In genomic region chr21:33027401-33028185, GRCh38 we compare ENCODE assay signal across 15 cellular contexts. TPM values are rescaled to one million over a fixed set of nuclear protein-coding genes. Genes with fewer than 3 reads are reported as not detected.
DNase-seq lines count a peak whose midpoint lies in the region; ATAC-seq lines count a peak whose summit lies in the region.
"Had no signal": no experiment of that assay in that cellular context is flagged by ENCODE, and none has a peak within 500 bp of the region (broad histone marks: within the 10 kb centered on the region; RNA-seq: fewer than 3 reads in every experiment).

No MANE protein-coding gene starts in this region.

- intact Hi-C loops in naive thymus-derived CD4-positive, alpha-beta T cell (cut with micrococcal nuclease) = loop anchor here in 1 of 2 donors (10.0 kb wide), 1 partner anchor 97 kb away; no protein-coding TSS in a partner anchor
- intact Hi-C loops in left colon (cut with DNase I, micrococcal nuclease) = no loop called here

- peaks cover 65 to 84% (median 79%) of the 10 kb centered on the region in 5 donors for H3K27me3 Mint-ChIP-seq in naive thymus-derived CD4-positive, alpha-beta T cell

- H3K4me3 ChIP-seq in naive thymus-derived CD4-positive, alpha-beta T cell (ENCODE audit: low read length) = no peak overlapping the region
- H3K4me3 ChIP-seq: adrenal gland had no signal

- peaks cover 0 to 6% (median 0%) of the 10 kb centered on the region in 5 donors for H3K36me3 Mint-ChIP-seq in naive thymus-derived CD4-positive, alpha-beta T cell

- H3K4me1 Mint-ChIP-seq in naive thymus-derived CD4-positive, alpha-beta T cell = peaks cover 22 to 55% (median 44%) of the 10 kb centered on the region in 7 donors

- CTCF ChIA-PET in naive thymus-derived CD4-positive, alpha-beta T cell (lab: Charles Lee) = no interaction called here

- H3K27me3 ChIP-seq in naive thymus-derived CD4-positive, alpha-beta T cell (ENCODE audit: control insufficient read depth in 2 of 2, insufficient read depth in 2 of 2, low read length in 2 of 2) = peaks cover 20 to 45% of the 10 kb centered on the region in 2 donors

- no peak overlapping the region for H3K27ac ChIP-seq in naive thymus-derived CD4-positive, alpha-beta T cell (ENCODE audit: low read depth, low read length)
- H3K27ac ChIP-seq: adrenal gland, lower lobe of right lung had no signal

- H3K9me3 Mint-ChIP-seq in naive thymus-derived CD4-positive, alpha-beta T cell = peaks cover 0 to 5% (median 0%) of the 10 kb centered on the region in 11 donors
- H3K9me3 Mint-ChIP-seq: activated T-helper 1 cell treated with anti-CD3 and anti-CD28 coated beads, Interleukin-12 subunit alpha, Interleukin-12 subunit beta, Interleukin-2, Interleukin-4 antibody, amounts not matched to agents 30 ng/mL and 10 ng/mL and 1 ng/mL, durations not matched to agents 14 hours and 24 hours and 36 hours had no signal

- peaks cover 12 to 48% of the 10 kb centered on the region in 2 donors for H3K4me1 ChIP-seq in naive thymus-derived CD4-positive, alpha-beta T cell (ENCODE audit: control insufficient read depth in 2 of 2, insufficient read depth in 2 of 2, low read length in 2 of 2)

- H3K27ac Mint-ChIP-seq in naive thymus-derived CD4-positive, alpha-beta T cell = no peak overlapping the region

- H3K4me3 Mint-ChIP-seq in naive thymus-derived CD4-positive, alpha-beta T cell = peak overlapping the region in 2 of 10 donors; percentile 76 to 82
- H3K4me3 Mint-ChIP-seq: activated T-helper 1 cell treated with anti-CD3 and anti-CD28 coated beads, Interleukin-12 subunit alpha, Interleukin-12 subunit beta, Interleukin-2, Interleukin-4 antibody, amounts not matched to agents 30 ng/mL and 10 ng/mL and 1 ng/mL, durations not matched to agents 14 hours and 24 hours and 36 hours had no signal

- ATAC-seq in naive thymus-derived CD4-positive, alpha-beta T cell = peak; percentile 30
- no peak for ATAC-seq in left colon
- ATAC-seq: lower lobe of right lung had no signal

- no peaks in the 10 kb centered on the region for H3K9me3 ChIP-seq in naive thymus-derived CD4-positive, alpha-beta T cell (ENCODE audit: control insufficient read depth in 2 of 3, low read length in 3 of 3)
- H3K9me3 ChIP-seq: adrenal gland, lower lobe of right lung had no signal

- DNase-seq in stimulated activated CD4-positive, alpha-beta T cell treated with anti-CD3 and anti-CD28 coated beads, Interleukin-15, amount 100 ng/mL, for 24 hours = peak; percentile 26
- DNase-seq in stimulated activated CD4-positive, alpha-beta T cell treated with anti-CD3 and anti-CD28 coated beads, Interleukin-1b, Interleukin-23, amount 100 ng/mL, for 48 hours = no peak
- DNase-seq in astrocyte of the hippocampus (ENCODE audit: low read depth, low spot score) (peak; percentile 20), globus pallidus (ENCODE audit: low spot score) (no peak), left colon (no peak), GF-D8 (lab: John Stamatoyannopoulos, UW) (no peak), NCI-H2227 (lab: John Stamatoyannopoulos, UW; ENCODE audit: unreplicated experiment) (no peak)
- DNase-seq in naive thymus-derived CD4-positive, alpha-beta T cell = no peak
- DNase-seq: adrenal gland; central memory CD4-positive, alpha-beta T cell; lower lobe of right lung; NCI-H524 treated with DMSO at 0.1 percent for 48 hours; OCI-M1 had no signal

- no peaks in the 10 kb centered on the region for H3K36me3 ChIP-seq in naive thymus-derived CD4-positive, alpha-beta T cell (ENCODE audit: control insufficient read depth in 2 of 3, insufficient read depth in 3 of 3, low read length in 3 of 3)
- H3K36me3 ChIP-seq: adrenal gland, lower lobe of right lung had no signal

- POLR2A ChIA-PET in naive thymus-derived CD4-positive, alpha-beta T cell (lab: Charles Lee) = no interaction called here

RNA-seq across cellular contexts. Expression of gene OLIG2, which starts 1.9 kb away (rescaled TPM):
- not detected for total RNA-seq in naive thymus-derived CD4-positive, alpha-beta T cell
- not detected for polyA plus RNA-seq in naive thymus-derived CD4-positive, alpha-beta T cell
- total RNA-seq in left colon = not detected
- total RNA-seq: activated T-helper 1 cell treated with anti-CD3 and anti-CD28 coated beads, Interleukin-12 subunit alpha, Interleukin-12 subunit beta, Interleukin-2, Interleukin-4 antibody, amounts not matched to agents 30 ng/mL and 10 ng/mL and 1 ng/mL, durations not matched to agents 14 hours and 24 hours and 36 hours; adrenal gland; lower lobe of right lung; pulmonary artery endothelial cell had no signal

RNA-seq across cellular contexts. Expression of gene OLIG1, which starts 42.3 kb away (rescaled TPM):
- 1 to 10 TPM in 1 of 5 experiments, under 1 TPM in 1, not detected in 3; 0.34 to 9.3 TPM for total RNA-seq in naive thymus-derived CD4-positive, alpha-beta T cell
- polyA plus RNA-seq in naive thymus-derived CD4-positive, alpha-beta T cell = not detected
- not detected for total RNA-seq in left colon
- total RNA-seq: activated T-helper 1 cell treated with anti-CD3 and anti-CD28 coated beads, Interleukin-12 subunit alpha, Interleukin-12 subunit beta, Interleukin-2, Interleukin-4 antibody, amounts not matched to agents 30 ng/mL and 10 ng/mL and 1 ng/mL, durations not matched to agents 14 hours and 24 hours and 36 hours; pulmonary artery endothelial cell had no signal

Comparison
In these comparisons a context has a peak if more than half of its experiments do, and no peak if none do; other contexts are left out.
1. DNase-seq: peak in stimulated activated CD4-positive, alpha-beta T cell treated with anti-CD3 and anti-CD28 coated beads, Interleukin-15, amount 100 ng/mL, for 24 hours (single experiment) and astrocyte of the hippocampus (single experiment); none in stimulated activated CD4-positive, alpha-beta T cell treated with anti-CD3 and anti-CD28 coated beads, Interleukin-1b, Interleukin-23, amount 100 ng/mL, for 48 hours (single experiment), naive thymus-derived CD4-positive, alpha-beta T cell (0 of 9), globus pallidus (single experiment), left colon (0 of 2), GF-D8 (single experiment) and NCI-H2227 (single experiment).